ENCODE assay signal across 1 cellular context in genomic region chr9:136943291-136944093, GRCh38.
TF ChIP-seq lines count a peak whose summit lies in the region.

No MANE protein-coding gene starts in this region.

TF ChIP-seq in WTC11, 78 proteins besides CTCF, POLR2A, EP300 and RAD21 (continued from another document):
- TF ChIP-seq ARID4B (CRISPR knock-in tag; IDR thresholded peaks at IDR 0.05; ENCODE audit: borderline replicate concordance) (peak; percentile 70; the same call in 1 of the 2 replicates), JAZF1 (CRISPR knock-in tag; IDR thresholded peaks at IDR 0.05) (no peak), USF2 (CRISPR knock-in tag; IDR thresholded peaks at IDR 0.05) (no peak), FOXJ3 (CRISPR knock-in tag; IDR thresholded peaks at IDR 0.05; ENCODE audit: borderline replicate concordance) (no peak), CREM (CRISPR knock-in tag; IDR thresholded peaks at IDR 0.05) (no peak)
- TF ChIP-seq, protein P1, sequence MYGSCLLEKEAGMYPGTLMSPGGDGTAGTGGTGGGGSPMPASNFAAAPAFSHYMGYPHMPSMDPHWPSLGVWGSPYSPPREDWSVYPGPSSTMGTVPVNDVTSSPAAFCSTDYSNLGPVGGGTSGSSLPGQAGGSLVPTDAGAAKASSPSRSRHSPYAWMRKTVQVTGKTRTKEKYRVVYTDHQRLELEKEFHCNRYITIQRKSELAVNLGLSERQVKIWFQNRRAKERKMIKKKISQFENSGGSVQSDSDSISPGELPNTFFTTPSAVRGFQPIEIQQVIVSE (CRISPR knock-in tag; IDR thresholded peaks at IDR 0.05; ENCODE audit: borderline replicate concordance) = no peak
